Comparison of ENCODE assay signal across 8 cellular contexts in genomic region chr14:49688701-49689030, GRCh38. TPM values are rescaled to one million over a fixed set of nuclear protein-coding genes. Genes with fewer than 3 reads are reported as not detected.
DNase-seq lines count a peak whose midpoint lies in the region; ATAC-seq and TF ChIP-seq lines count a peak whose summit lies in the region.

No MANE protein-coding gene starts in this region.

- peaks cover 0 to 17% of the 10 kb centered on the region in 2 donors for H3K4me1 ChIP-seq in left lung
- peaks cover 14 to 34% (median 25%) of the 10 kb centered on the region in 4 donors for H3K4me1 ChIP-seq in stomach

- ATAC-seq in activated CD8-positive, alpha-beta T cell treated with anti-CD3 and anti-CD28 coated beads for 36 hours = peak; percentile 6
- ATAC-seq in left lung = no peak

- CTCF ChIA-PET in activated CD8-positive, alpha-beta T cell treated with anti-CD3 and anti-CD28 coated beads for 36 hours (lab: Charles Lee) = interaction anchor here (1.2 to 1.5 kb wide), 2 partner anchors 54 to 69 kb away, joined by 3 to 9 read pairs; partner anchors contain the start of gene DNAAF2

- POLR2A ChIA-PET in activated CD8-positive, alpha-beta T cell treated with anti-CD3 and anti-CD28 coated beads for 36 hours (lab: Charles Lee) = interaction anchor here (0.6 to 2.2 kb wide), 6 partner anchors 21 to 381 kb away, joined by 3 to 18 read pairs (median 3); partner anchors contain the start of genes KLHDC2 and NEMF

- TF ChIP-seq CTCF in activated CD8-positive, alpha-beta T cell treated with anti-CD3 and anti-CD28 coated beads for 36 hours (IDR thresholded peaks at IDR 0.05) = no peak
- no peak for TF ChIP-seq CTCF in left lung (IDR thresholded peaks at IDR 0.05)
- TF ChIP-seq CTCF in stomach (IDR thresholded peaks at IDR 0.05) = no peak

- H3K9me3 ChIP-seq in left lung (no peaks in the 10 kb centered on the region), stomach (no peaks in the 10 kb centered on the region)

- H3K9me3 Mint-ChIP-seq in T-helper 1 cell treated with Interleukin-12 subunit alpha and Interleukin-12 subunit beta and Interleukin-4 antibody, amounts not matched to agents 30 μg/mL and 1 μg/mL, for 36 hours = no peaks in the 10 kb centered on the region
- no peaks in the 10 kb centered on the region for H3K9me3 Mint-ChIP-seq in activated CD8-positive, alpha-beta T cell treated with anti-CD3 and anti-CD28 coated beads for 36 hours

- no peak for TF ChIP-seq EP300 in stomach (IDR thresholded peaks at IDR 0.05)

- TF ChIP-seq POLR2A in stomach (IDR thresholded peaks at IDR 0.05) = no peak

- H3K27me3 Mint-ChIP-seq in T-helper 1 cell treated with Interleukin-12 subunit alpha and Interleukin-12 subunit beta and Interleukin-4 antibody, amounts not matched to agents 30 μg/mL and 1 μg/mL, for 36 hours (ENCODE audit: low read depth) = no peaks in the 10 kb centered on the region
- no peaks in the 10 kb centered on the region for H3K27me3 Mint-ChIP-seq in activated CD8-positive, alpha-beta T cell treated with anti-CD3 and anti-CD28 coated beads for 36 hours

- H3K27ac ChIP-seq in left lung (peak overlapping the region; percentile 71 to 80), stomach (peak overlapping the region in 4 of 5 donors; percentile 76 to 87 (median 84))

- H3K4me3 ChIP-seq in left lung (peak overlapping the region in 1 of 2 donors; percentile 75), stomach (peak overlapping the region; percentile 70 to 90 (median 80))

- intact Hi-C loops in activated CD8-positive, alpha-beta T cell treated with anti-CD3 and anti-CD28 coated beads for 36 hours (cut with micrococcal nuclease) = loop anchor here (2.0 kb wide), 1 partner anchor 78 kb away; no protein-coding TSS in a partner anchor
- intact Hi-C loops in left lung (cut with DNase I) = no loop called here
- intact Hi-C loops in stomach (cut with DNase I; ENCODE audit: low total_unique reads) = no loop called here

- H3K4me1 Mint-ChIP-seq in T-helper 1 cell treated with Interleukin-12 subunit alpha and Interleukin-12 subunit beta and Interleukin-4 antibody, amounts not matched to agents 30 μg/mL and 1 μg/mL, for 36 hours (ENCODE audit: low read depth) = peaks cover 34% of the 10 kb centered on the region
- H3K4me1 Mint-ChIP-seq in activated CD8-positive, alpha-beta T cell treated with anti-CD3 and anti-CD28 coated beads for 36 hours (ENCODE audit: low read depth) = peaks cover 33% of the 10 kb centered on the region

- no peaks in the 10 kb centered on the region for H3K36me3 Mint-ChIP-seq in T-helper 1 cell treated with Interleukin-12 subunit alpha and Interleukin-12 subunit beta and Interleukin-4 antibody, amounts not matched to agents 30 μg/mL and 1 μg/mL, for 36 hours (ENCODE audit: low read depth)
- H3K36me3 Mint-ChIP-seq in activated CD8-positive, alpha-beta T cell treated with anti-CD3 and anti-CD28 coated beads for 36 hours (ENCODE audit: low read depth) = peaks cover 17% of the 10 kb centered on the region

- H3K36me3 ChIP-seq in left lung (no peaks in the 10 kb centered on the region), stomach (no peaks in the 10 kb centered on the region)

- no peaks in the 10 kb centered on the region for H3K27me3 ChIP-seq in left lung
- no peaks in the 10 kb centered on the region for H3K27me3 ChIP-seq in stomach

- H3K4me3 Mint-ChIP-seq in T-helper 1 cell treated with Interleukin-12 subunit alpha and Interleukin-12 subunit beta and Interleukin-4 antibody, amounts not matched to agents 30 μg/mL and 1 μg/mL, for 36 hours = peak overlapping the region; percentile 85
- H3K4me3 Mint-ChIP-seq in activated CD8-positive, alpha-beta T cell treated with anti-CD3 and anti-CD28 coated beads for 36 hours = peak overlapping the region; percentile 92

- no peak for DNase-seq in T-helper 1 cell
- DNase-seq in activated CD8-positive, alpha-beta T cell treated with anti-CD3 and anti-CD28 coated beads for 36 hours = no peak
- DNase-seq in left lung = no peak
- no peak for DNase-seq in stomach
- DNase-seq in HPDE6-E6E7 (ENCODE audit: extremely low spot score) = no peak
- no peak for DNase-seq in DMS153 (lab: John Stamatoyannopoulos, UW)
- DNase-seq in NCI-H1694 (lab: John Stamatoyannopoulos, UW) = no peak

- WGBS in stomach, 5 donors = 87 to 93% (median 91%) methylated on average over 8 of the region's 8 CpGs

- peak overlapping the region; percentile 82 for H3K27ac Mint-ChIP-seq in T-helper 1 cell treated with Interleukin-12 subunit alpha and Interleukin-12 subunit beta and Interleukin-4 antibody, amounts not matched to agents 30 μg/mL and 1 μg/mL, for 36 hours
- peak overlapping the region; percentile 91 for H3K27ac Mint-ChIP-seq in activated CD8-positive, alpha-beta T cell treated with anti-CD3 and anti-CD28 coated beads for 36 hours

RNA-seq across cellular contexts. Expression of gene POLE2, which starts 0.7 kb away (rescaled TPM):
- total RNA-seq in activated CD8-positive, alpha-beta T cell treated with anti-CD3 and anti-CD28 coated beads for 36 hours = 10 to 100 TPM; 36.3 to 36.5 TPM
- total RNA-seq in left lung (1 to 10 TPM; 6.4 to 8.2 TPM), stomach (10 to 100 TPM in 1 of 5 donors, 1 to 10 TPM in 3, not detected in 1; 1.8 to 17.1 (median 6.4) TPM)
- 1 to 10 TPM; 2.3 to 6.1 (median 3.9) TPM for polyA plus RNA-seq in stomach

RNA-seq across cellular contexts. Expression of gene KLHDC1, which starts 4.3 kb away (rescaled TPM):
- 1 to 10 TPM in 1 of 2 experiments, under 1 TPM in 1; 0.98 to 1.2 TPM for total RNA-seq in activated CD8-positive, alpha-beta T cell treated with anti-CD3 and anti-CD28 coated beads for 36 hours
- total RNA-seq in left lung (1 to 10 TPM; 3.5 to 5.6 TPM), stomach (10 to 100 TPM in 1 of 5 donors, 1 to 10 TPM in 3, under 1 TPM in 1; 0.58 to 20.2 (median 1.3) TPM)
- polyA plus RNA-seq in stomach = 1 to 10 TPM in 2 of 3 donors, under 1 TPM in 1; 1.00 to 3.4 (median 3.0) TPM

RNA-seq across cellular contexts. Expression of gene DNAAF2, which starts 53.6 kb away (rescaled TPM):
- 10 to 100 TPM; 10.4 to 11.0 TPM for total RNA-seq in activated CD8-positive, alpha-beta T cell treated with anti-CD3 and anti-CD28 coated beads for 36 hours
- total RNA-seq in left lung (1 to 10 TPM; 5.4 to 6.8 TPM), stomach (10 to 100 TPM in 1 of 5 donors, 1 to 10 TPM in 4; 6.4 to 43.2 (median 9.2) TPM)
- polyA plus RNA-seq in stomach = 1 to 10 TPM; 3.9 to 7.3 (median 5.7) TPM
